Comparison of ENCODE assay signal across 1 cellular context in the genomic region with DNA sequence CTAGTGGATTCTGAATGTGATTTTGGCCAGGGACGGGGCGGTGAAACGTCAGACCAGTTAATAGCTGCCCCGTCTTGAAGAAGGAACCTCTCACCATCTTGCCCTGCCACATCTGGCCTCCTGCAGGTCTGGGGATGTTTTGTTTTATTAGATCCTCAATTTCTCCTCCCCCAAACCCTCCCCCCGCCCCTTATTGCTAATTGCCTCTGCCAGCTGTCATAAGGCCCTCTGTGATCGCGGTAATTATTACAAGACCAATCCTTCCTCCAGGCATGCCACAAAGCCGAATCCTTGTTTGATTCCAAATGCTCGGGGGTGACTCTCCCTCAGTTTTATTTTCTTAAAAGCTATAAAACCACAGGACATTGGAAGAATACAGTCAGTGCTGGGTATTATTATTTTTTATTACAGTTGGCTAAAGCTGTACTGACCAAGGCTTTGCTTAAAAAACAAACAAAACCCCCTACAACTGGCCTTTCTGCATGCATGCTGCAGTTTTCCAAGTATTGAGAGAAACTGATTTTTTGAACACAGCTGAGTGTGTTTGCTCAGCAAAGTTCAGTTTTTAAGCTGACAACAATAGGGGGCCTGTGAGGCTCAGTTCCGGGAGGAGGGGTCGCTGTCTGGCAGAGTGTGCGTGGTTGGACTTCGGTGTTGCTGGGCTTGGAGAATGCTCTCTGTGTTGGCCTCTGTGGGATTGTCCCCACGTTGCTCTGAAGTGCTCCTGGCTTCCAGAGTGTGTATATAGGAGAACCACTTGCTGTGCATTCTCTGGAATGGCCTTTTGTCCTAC.
TF ChIP-seq lines count a peak whose summit lies in the region.

No MANE protein-coding gene starts in this region.

TF ChIP-seq in HepG2, 621 proteins besides CTCF, POLR2A, EP300 and RAD21 (continued from another document and continues in another):
- TF ChIP-seq, protein P1, sequence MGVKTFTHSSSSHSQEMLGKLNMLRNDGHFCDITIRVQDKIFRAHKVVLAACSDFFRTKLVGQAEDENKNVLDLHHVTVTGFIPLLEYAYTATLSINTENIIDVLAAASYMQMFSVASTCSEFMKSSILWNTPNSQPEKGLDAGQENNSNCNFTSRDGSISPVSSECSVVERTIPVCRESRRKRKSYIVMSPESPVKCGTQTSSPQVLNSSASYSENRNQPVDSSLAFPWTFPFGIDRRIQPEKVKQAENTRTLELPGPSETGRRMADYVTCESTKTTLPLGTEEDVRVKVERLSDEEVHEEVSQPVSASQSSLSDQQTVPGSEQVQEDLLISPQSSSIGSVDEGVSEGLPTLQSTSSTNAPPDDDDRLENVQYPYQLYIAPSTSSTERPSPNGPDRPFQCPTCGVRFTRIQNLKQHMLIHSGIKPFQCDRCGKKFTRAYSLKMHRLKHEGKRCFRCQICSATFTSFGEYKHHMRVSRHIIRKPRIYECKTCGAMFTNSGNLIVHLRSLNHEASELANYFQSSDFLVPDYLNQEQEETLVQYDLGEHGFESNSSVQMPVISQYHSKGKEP (CRISPR knock-in tag; IDR thresholded peaks at IDR 0.05) = no peak
- TF ChIP-seq BRCA1 (CRISPR knock-in tag; IDR thresholded peaks at IDR 0.05) = no peak
- no peak for TF ChIP-seq E2F2 (CRISPR knock-in tag; IDR thresholded peaks at IDR 0.05; ENCODE audit: borderline replicate concordance)
- no peak for TF ChIP-seq ZBTB1 (CRISPR knock-in tag; IDR thresholded peaks at IDR 0.05; ENCODE audit: borderline replicate concordance)
- TF ChIP-seq SAP130 (CRISPR knock-in tag; IDR thresholded peaks at IDR 0.05; ENCODE audit: low read depth) = peak; percentile 89
- TF ChIP-seq RFX1 (IDR thresholded peaks at IDR 0.05) = no peak
- no peak for TF ChIP-seq BHLHE40 (IDR thresholded peaks at IDR 0.05; ENCODE audit: low read length)
- no peak for TF ChIP-seq ZNF766 (CRISPR knock-in tag; IDR thresholded peaks at IDR 0.05; ENCODE audit: borderline replicate concordance)
- no peak for TF ChIP-seq HOXA7 (CRISPR knock-in tag; IDR thresholded peaks at IDR 0.05)
- no peak for TF ChIP-seq ZSCAN21 (CRISPR knock-in tag; IDR thresholded peaks at IDR 0.05; ENCODE audit: borderline replicate concordance)
- TF ChIP-seq MAFG (CRISPR knock-in tag; IDR thresholded peaks at IDR 0.05) = no peak
- TF ChIP-seq SKI (IDR thresholded peaks at IDR 0.05; ENCODE audit: partially characterized antibody) = peak; percentile 46
- TF ChIP-seq ARID2 (CRISPR knock-in tag; IDR thresholded peaks at IDR 0.05; ENCODE audit: borderline replicate concordance) = no peak
- TF ChIP-seq, protein P2, sequence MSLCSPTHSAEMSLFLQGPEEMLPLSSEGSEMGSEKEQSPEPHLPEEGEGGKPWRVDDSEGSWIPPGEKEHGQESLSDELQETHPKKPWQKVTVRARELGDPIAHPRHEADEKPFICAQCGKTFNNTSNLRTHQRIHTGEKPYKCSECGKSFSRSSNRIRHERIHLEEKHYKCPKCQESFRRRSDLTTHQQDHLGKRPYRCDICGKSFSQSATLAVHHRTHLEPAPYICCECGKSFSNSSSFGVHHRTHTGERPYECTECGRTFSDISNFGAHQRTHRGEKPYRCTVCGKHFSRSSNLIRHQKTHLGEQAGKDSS (CRISPR knock-in tag; IDR thresholded peaks at IDR 0.05; ENCODE audit: borderline replicate concordance, low read depth) = no peak
- no peak for TF ChIP-seq ZNF24 (IDR thresholded peaks at IDR 0.05)
- TF ChIP-seq ZNF639 (CRISPR knock-in tag; conservative IDR thresholded peaks at IDR 0.05) = no peak
- TF ChIP-seq NR3C1 (CRISPR knock-in tag; IDR thresholded peaks at IDR 0.05) = no peak
- peak; percentile 89 for TF ChIP-seq RFXAP (CRISPR knock-in tag; IDR thresholded peaks at IDR 0.05; ENCODE audit: borderline replicate concordance)
- TF ChIP-seq, protein P3, sequence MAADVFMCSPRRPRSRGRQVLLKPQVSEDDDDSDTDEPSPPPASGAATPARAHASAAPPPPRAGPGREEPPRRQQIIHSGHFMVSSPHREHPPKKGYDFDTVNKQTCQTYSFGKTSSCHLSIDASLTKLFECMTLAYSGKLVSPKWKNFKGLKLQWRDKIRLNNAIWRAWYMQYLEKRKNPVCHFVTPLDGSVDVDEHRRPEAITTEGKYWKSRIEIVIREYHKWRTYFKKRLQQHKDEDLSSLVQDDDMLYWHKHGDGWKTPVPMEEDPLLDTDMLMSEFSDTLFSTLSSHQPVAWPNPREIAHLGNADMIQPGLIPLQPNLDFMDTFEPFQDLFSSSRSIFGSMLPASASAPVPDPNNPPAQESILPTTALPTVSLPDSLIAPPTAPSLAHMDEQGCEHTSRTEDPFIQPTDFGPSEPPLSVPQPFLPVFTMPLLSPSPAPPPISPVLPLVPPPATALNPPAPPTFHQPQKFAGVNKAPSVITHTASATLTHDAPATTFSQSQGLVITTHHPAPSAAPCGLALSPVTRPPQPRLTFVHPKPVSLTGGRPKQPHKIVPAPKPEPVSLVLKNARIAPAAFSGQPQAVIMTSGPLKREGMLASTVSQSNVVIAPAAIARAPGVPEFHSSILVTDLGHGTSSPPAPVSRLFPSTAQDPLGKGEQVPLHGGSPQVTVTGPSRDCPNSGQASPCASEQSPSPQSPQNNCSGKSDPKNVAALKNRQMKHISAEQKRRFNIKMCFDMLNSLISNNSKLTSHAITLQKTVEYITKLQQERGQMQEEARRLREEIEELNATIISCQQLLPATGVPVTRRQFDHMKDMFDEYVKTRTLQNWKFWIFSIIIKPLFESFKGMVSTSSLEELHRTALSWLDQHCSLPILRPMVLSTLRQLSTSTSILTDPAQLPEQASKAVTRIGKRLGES (CRISPR knock-in tag; IDR thresholded peaks at IDR 0.05; ENCODE audit: borderline replicate concordance) = no peak
- no peak for TF ChIP-seq ZFAT (CRISPR knock-in tag; conservative IDR thresholded peaks at IDR 0.05)
- TF ChIP-seq TP53 (CRISPR knock-in tag; conservative IDR thresholded peaks at IDR 0.05) = no peak
- no peak for TF ChIP-seq HNRNPLL (IDR thresholded peaks at IDR 0.05; ENCODE audit: low read depth, low read length, poor library complexity, severe bottlenecking)
- no peak for TF ChIP-seq YY1 (IDR thresholded peaks at IDR 0.05; ENCODE audit: insufficient read depth, insufficient replicate concordance, low read depth, low read length)
- TF ChIP-seq ADNP (CRISPR knock-in tag; IDR thresholded peaks at IDR 0.05) = no peak
- peak; percentile 61; the same call in 1 of the 2 replicates for TF ChIP-seq RARA (CRISPR knock-in tag; IDR thresholded peaks at IDR 0.05)
- no peak for TF ChIP-seq ZNF124 (CRISPR knock-in tag; IDR thresholded peaks at IDR 0.05)
- no peak for TF ChIP-seq FIP1L1 (IDR thresholded peaks at IDR 0.05; ENCODE audit: borderline replicate concordance, insufficient read depth, low read depth, low read length)
- peak; percentile 92 for TF ChIP-seq ZNF292 (CRISPR knock-in tag; IDR thresholded peaks at IDR 0.05; ENCODE audit: borderline replicate concordance, low read depth)
- TF ChIP-seq KDM6A (CRISPR knock-in tag; IDR thresholded peaks at IDR 0.05; ENCODE audit: low read depth) = peak; percentile 52; the same call in 1 of the 2 replicates
- no peak for TF ChIP-seq RELA (CRISPR knock-in tag; IDR thresholded peaks at IDR 0.05)
- TF ChIP-seq TOE1 (CRISPR knock-in tag; IDR thresholded peaks at IDR 0.05) = no peak
- no peak for TF ChIP-seq ZKSCAN5 (CRISPR knock-in tag; IDR thresholded peaks at IDR 0.05)
- no peak for TF ChIP-seq TBX3 (IDR thresholded peaks at IDR 0.05; ENCODE audit: borderline replicate concordance)
- no peak for TF ChIP-seq ZNF770 (CRISPR knock-in tag; IDR thresholded peaks at IDR 0.05)
- TF ChIP-seq ARID5B (CRISPR knock-in tag; IDR thresholded peaks at IDR 0.05) = peak; percentile 76
- no peak for TF ChIP-seq ZNF746 (CRISPR knock-in tag; IDR thresholded peaks at IDR 0.05)
- no peak for TF ChIP-seq LBX2 (CRISPR knock-in tag; IDR thresholded peaks at IDR 0.05; ENCODE audit: borderline replicate concordance)
- no peak for TF ChIP-seq ZNF614 (CRISPR knock-in tag; IDR thresholded peaks at IDR 0.05; ENCODE audit: borderline replicate concordance)
- no peak for TF ChIP-seq PRPF4 (IDR thresholded peaks at IDR 0.05; ENCODE audit: low read depth, low read length, poor library complexity, severe bottlenecking)
- TF ChIP-seq, protein P4, sequence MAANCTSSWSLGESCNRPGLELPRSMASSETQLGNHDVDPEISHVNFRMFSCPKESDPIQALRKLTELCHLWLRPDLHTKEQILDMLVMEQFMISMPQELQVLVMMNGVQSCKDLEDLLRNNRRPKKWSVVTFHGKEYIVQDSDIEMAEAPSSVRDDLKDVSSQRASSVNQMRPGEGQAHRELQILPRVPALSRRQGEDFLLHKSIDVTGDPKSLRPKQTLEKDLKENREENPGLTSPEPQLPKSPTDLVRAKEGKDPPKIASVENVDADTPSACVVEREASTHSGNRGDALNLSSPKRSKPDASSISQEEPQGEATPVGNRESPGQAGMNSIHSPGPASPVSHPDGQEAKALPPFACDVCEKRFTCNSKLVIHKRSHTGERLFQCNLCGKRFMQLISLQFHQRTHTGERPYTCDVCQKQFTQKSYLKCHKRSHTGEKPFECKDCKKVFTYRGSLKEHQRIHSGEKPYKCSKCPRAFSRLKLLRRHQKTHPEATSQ (CRISPR knock-in tag; IDR thresholded peaks at IDR 0.05; ENCODE audit: borderline replicate concordance) = no peak
- no peak for TF ChIP-seq SMAD9 (CRISPR knock-in tag; IDR thresholded peaks at IDR 0.05)
- peak; percentile 85 for TF ChIP-seq GATAD2A (CRISPR knock-in tag; IDR thresholded peaks at IDR 0.05)
- TF ChIP-seq, protein P5, sequence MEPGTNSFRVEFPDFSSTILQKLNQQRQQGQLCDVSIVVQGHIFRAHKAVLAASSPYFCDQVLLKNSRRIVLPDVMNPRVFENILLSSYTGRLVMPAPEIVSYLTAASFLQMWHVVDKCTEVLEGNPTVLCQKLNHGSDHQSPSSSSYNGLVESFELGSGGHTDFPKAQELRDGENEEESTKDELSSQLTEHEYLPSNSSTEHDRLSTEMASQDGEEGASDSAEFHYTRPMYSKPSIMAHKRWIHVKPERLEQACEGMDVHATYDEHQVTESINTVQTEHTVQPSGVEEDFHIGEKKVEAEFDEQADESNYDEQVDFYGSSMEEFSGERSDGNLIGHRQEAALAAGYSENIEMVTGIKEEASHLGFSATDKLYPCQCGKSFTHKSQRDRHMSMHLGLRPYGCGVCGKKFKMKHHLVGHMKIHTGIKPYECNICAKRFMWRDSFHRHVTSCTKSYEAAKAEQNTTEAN (CRISPR knock-in tag; conservative IDR thresholded peaks at IDR 0.05) = no peak
- TF ChIP-seq MIXL1 (CRISPR knock-in tag; IDR thresholded peaks at IDR 0.05) = peak; percentile 48; the same call in 1 of the 2 replicates
